Comparison of ENCODE assay signal across 1 cellular context in the genomic region with DNA sequence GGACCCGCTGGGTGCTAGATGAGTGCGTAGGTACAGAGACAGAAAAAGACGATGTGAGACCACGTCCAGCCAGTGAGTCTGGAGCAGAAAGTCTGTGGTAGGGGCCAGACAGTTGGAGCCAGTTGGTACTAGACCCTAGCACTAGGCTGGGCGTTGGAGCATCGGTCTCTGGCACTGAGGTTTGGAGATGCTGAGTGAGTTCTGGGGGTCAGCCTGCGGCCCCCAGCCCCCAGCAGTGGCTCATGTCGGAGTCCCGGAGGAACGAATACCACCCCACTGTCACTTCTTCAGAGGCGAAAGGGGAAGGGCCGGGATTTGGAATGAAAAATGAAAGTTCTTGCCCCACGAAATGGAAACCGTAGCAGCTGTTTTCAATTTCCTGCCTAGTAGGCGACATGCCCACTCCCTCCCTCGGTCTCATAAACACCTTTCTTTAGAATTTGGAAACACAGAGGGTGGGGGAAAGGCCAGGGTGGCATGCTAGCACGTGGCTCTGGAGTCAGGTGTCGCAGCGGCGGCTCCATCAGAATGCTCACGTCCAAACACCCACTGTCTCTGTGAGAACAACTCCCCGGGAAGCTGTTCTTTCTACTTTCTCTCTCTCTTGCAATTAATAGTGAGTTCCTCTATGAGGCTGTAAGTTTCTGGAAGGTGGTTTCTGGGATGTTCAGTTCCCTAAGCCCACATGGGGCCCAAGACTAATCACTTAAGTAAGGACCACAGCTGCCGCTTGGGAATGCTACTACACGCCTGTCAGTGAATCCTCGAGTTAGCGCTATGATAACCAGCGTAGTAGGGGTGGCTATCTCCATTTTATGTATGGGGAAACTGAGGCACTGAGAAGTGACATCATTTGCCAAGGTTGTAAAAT.
TF ChIP-seq lines count a peak whose summit lies in the region.

No MANE protein-coding gene starts in this region.

TF ChIP-seq in GM12878, 131 proteins besides CTCF, POLR2A, EP300 and RAD21 (continued from another document):
- TF ChIP-seq, protein P1, sequence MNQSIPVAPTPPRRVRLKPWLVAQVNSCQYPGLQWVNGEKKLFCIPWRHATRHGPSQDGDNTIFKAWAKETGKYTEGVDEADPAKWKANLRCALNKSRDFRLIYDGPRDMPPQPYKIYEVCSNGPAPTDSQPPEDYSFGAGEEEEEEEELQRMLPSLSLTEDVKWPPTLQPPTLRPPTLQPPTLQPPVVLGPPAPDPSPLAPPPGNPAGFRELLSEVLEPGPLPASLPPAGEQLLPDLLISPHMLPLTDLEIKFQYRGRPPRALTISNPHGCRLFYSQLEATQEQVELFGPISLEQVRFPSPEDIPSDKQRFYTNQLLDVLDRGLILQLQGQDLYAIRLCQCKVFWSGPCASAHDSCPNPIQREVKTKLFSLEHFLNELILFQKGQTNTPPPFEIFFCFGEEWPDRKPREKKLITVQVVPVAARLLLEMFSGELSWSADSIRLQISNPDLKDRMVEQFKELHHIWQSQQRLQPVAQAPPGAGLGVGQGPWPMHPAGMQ (IDR thresholded peaks at IDR 0.05; ENCODE audit: borderline replicate concordance), result no peak
- TF ChIP-seq BACH1 (IDR thresholded peaks at IDR 0.05; ENCODE audit: borderline replicate concordance) (no peak), KDM1A (IDR thresholded peaks at IDR 0.05; ENCODE audit: borderline replicate concordance) (no peak), ZNF207 (IDR thresholded peaks at IDR 0.05; ENCODE audit: borderline replicate concordance) (no peak), SREBF1 (IDR thresholded peaks at IDR 0.05; ENCODE audit: low read length) (no peak), ZSCAN29 (IDR thresholded peaks at IDR 0.05) (no peak), TCF3 (IDR thresholded peaks at IDR 0.05; ENCODE audit: borderline replicate concordance, insufficient read depth, low read depth, low read length) (peak; percentile 88; the same call in 1 of the 2 replicates), SUPT20H (IDR thresholded peaks at IDR 0.05; ENCODE audit: borderline replicate concordance, control insufficient read depth, low read depth, low read length) (no peak), POLR2AphosphoS5 (IDR thresholded peaks at IDR 0.05; ENCODE audit: low read length) (no peak), STAT3 (IDR thresholded peaks at IDR 0.05; ENCODE audit: low read depth, low read length) (0 out of 2 replicates have a peak, but pooled peaks have one; percentile 24), RCOR1 (conservative IDR thresholded peaks at IDR 0.05; ENCODE audit: low read depth, low read length) (0 out of 2 replicates have a peak, but pooled peaks have one; percentile 56), CBX3 (IDR thresholded peaks at IDR 0.05; ENCODE audit: borderline replicate concordance, low read depth) (no peak), KAT2A (conservative IDR thresholded peaks at IDR 0.05; ENCODE audit: control insufficient read depth, low read depth, low read length) (no peak), YBX1 (IDR thresholded peaks at IDR 0.05) (no peak), NR2C2 (IDR thresholded peaks at IDR 0.05; ENCODE audit: borderline replicate concordance, control insufficient read depth, insufficient read length, low read depth) (no peak), MTA2 (IDR thresholded peaks at IDR 0.05; ENCODE audit: low read depth) (peak; percentile 72)
- TF ChIP-seq, protein P2, sequence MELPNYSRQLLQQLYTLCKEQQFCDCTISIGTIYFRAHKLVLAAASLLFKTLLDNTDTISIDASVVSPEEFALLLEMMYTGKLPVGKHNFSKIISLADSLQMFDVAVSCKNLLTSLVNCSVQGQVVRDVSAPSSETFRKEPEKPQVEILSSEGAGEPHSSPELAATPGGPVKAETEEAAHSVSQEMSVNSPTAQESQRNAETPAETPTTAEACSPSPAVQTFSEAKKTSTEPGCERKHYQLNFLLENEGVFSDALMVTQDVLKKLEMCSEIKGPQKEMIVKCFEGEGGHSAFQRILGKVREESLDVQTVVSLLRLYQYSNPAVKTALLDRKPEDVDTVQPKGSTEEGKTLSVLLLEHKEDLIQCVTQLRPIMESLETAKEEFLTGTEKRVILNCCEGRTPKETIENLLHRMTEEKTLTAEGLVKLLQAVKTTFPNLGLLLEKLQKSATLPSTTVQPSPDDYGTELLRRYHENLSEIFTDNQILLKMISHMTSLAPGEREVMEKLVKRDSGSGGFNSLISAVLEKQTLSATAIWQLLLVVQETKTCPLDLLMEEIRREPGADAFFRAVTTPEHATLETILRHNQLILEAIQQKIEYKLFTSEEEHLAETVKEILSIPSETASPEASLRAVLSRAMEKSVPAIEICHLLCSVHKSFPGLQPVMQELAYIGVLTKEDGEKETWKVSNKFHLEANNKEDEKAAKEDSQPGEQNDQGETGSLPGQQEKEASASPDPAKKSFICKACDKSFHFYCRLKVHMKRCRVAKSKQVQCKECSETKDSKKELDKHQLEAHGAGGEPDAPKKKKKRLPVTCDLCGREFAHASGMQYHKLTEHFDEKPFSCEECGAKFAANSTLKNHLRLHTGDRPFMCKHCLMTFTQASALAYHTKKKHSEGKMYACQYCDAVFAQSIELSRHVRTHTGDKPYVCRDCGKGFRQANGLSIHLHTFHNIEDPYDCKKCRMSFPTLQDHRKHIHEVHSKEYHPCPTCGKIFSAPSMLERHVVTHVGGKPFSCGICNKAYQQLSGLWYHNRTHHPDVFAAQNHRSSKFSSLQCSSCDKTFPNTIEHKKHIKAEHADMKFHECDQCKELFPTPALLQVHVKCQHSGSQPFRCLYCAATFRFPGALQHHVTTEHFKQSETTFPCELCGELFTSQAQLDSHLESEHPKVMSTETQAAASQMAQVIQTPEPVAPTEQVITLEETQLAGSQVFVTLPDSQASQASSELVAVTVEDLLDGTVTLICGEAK (IDR thresholded peaks at IDR 0.05; ENCODE audit: borderline replicate concordance), result no peak; the same call in 1 of the 2 replicates
- TF ChIP-seq, protein P3, sequence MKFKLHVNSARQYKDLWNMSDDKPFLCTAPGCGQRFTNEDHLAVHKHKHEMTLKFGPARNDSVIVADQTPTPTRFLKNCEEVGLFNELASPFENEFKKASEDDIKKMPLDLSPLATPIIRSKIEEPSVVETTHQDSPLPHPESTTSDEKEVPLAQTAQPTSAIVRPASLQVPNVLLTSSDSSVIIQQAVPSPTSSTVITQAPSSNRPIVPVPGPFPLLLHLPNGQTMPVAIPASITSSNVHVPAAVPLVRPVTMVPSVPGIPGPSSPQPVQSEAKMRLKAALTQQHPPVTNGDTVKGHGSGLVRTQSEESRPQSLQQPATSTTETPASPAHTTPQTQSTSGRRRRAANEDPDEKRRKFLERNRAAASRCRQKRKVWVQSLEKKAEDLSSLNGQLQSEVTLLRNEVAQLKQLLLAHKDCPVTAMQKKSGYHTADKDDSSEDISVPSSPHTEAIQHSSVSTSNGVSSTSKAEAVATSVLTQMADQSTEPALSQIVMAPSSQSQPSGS (IDR thresholded peaks at IDR 0.05; ENCODE audit: low read length), result no peak
- TF ChIP-seq, protein P4, sequence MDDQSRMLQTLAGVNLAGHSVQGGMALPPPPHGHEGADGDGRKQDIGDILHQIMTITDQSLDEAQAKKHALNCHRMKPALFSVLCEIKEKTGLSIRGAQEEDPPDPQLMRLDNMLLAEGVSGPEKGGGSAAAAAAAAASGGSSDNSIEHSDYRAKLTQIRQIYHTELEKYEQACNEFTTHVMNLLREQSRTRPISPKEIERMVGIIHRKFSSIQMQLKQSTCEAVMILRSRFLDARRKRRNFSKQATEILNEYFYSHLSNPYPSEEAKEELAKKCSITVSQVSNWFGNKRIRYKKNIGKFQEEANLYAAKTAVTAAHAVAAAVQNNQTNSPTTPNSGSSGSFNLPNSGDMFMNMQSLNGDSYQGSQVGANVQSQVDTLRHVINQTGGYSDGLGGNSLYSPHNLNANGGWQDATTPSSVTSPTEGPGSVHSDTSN (IDR thresholded peaks at IDR 0.05; ENCODE audit: insufficient replicate concordance, low read depth, low read length), result peak; percentile 73
- TF ChIP-seq, protein P5, sequence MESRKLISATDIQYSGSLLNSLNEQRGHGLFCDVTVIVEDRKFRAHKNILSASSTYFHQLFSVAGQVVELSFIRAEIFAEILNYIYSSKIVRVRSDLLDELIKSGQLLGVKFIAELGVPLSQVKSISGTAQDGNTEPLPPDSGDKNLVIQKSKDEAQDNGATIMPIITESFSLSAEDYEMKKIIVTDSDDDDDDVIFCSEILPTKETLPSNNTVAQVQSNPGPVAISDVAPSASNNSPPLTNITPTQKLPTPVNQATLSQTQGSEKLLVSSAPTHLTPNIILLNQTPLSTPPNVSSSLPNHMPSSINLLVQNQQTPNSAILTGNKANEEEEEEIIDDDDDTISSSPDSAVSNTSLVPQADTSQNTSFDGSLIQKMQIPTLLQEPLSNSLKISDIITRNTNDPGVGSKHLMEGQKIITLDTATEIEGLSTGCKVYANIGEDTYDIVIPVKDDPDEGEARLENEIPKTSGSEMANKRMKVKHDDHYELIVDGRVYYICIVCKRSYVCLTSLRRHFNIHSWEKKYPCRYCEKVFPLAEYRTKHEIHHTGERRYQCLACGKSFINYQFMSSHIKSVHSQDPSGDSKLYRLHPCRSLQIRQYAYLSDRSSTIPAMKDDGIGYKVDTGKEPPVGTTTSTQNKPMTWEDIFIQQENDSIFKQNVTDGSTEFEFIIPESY (IDR thresholded peaks at IDR 0.05), result no peak
